8 cellular contexts compared by ENCODE assay signal in genomic region chr2:38750793-38751042, GRCh38. TPM values are rescaled to one million over a fixed set of nuclear protein-coding genes. Genes with fewer than 3 reads are reported as not detected.
DNase-seq lines count a peak whose midpoint lies in the region; ATAC-seq, FAIRE-seq and TF ChIP-seq lines count a peak whose summit lies in the region.

No MANE protein-coding gene starts in this region.

- no peaks in the 10 kb centered on the region for H3K27me3 ChIP-seq in astrocyte (ENCODE audit: insufficient read depth, low read length)
- no peaks in the 10 kb centered on the region for H3K27me3 ChIP-seq in iPS-18a (ENCODE audit: control insufficient read depth, insufficient read depth, low read length)

- H3K4me3 ChIP-seq in astrocyte (ENCODE audit: insufficient read depth, low read depth, low read length), result peak overlapping the region; percentile 99
- H3K4me3 ChIP-seq in iPS-18a (ENCODE audit: low read length), result peak overlapping the region; percentile 87
- peak overlapping the region; percentile 52 to 96 (median 84) for H3K4me3 ChIP-seq in skin epidermis

- peak overlapping the region; percentile 89 for H3K4me2 ChIP-seq in astrocyte (ENCODE audit: low read length)

- peak overlapping the region; percentile 64 for H2AFZ ChIP-seq in astrocyte (ENCODE audit: low read depth, low read length)

- H4K20me1 ChIP-seq in astrocyte (ENCODE audit: insufficient read depth, low read length), result peaks cover 50% of the 10 kb centered on the region

- H3K27ac Mint-ChIP-seq in astrocyte (ENCODE audit: unreplicated experiment), result peak overlapping the region; percentile 100

- no peaks in the 10 kb centered on the region for H3K9me3 Mint-ChIP-seq in astrocyte (ENCODE audit: unreplicated experiment)

- H3K79me2 ChIP-seq in astrocyte (ENCODE audit: insufficient read depth, low read length), result peaks cover 54% of the 10 kb centered on the region

- FAIRE-seq in astrocyte (lab: Jason Lieb, UNC), result no peak

- H3K4me3 Mint-ChIP-seq in astrocyte (ENCODE audit: unreplicated experiment), result peak overlapping the region; percentile 100

- H3K9ac ChIP-seq in astrocyte (ENCODE audit: low read length) (peak overlapping the region; percentile 98), iPS-18a (ENCODE audit: low read length) (peak overlapping the region; percentile 100)

- peaks cover 21% of the 10 kb centered on the region for H3K36me3 Mint-ChIP-seq in astrocyte (ENCODE audit: low read depth, unreplicated experiment)

- H3K4me1 Mint-ChIP-seq in astrocyte (ENCODE audit: low read depth, unreplicated experiment), result peaks cover 31% of the 10 kb centered on the region

- H3K36me3 ChIP-seq in astrocyte (ENCODE audit: insufficient read depth, low read length) (peaks cover 38% of the 10 kb centered on the region), iPS-18a (ENCODE audit: control insufficient read depth, low read depth, low read length) (peaks cover 43% of the 10 kb centered on the region)

- DNase-seq in COLO829 (ENCODE audit: low spot score) (peak; percentile 54), HuH-7 (ENCODE audit: low spot score) (peak; percentile 34), SW480 (ENCODE audit: low spot score) (peak; percentile 59), astrocyte (ENCODE audit: low read depth) (no peak)

- peak; percentile 45 for ATAC-seq in GM21447 (IDR thresholded peaks at IDR 0.05; ENCODE audit: unreplicated experiment)
- ATAC-seq in GM18861 (IDR thresholded peaks at IDR 0.05; ENCODE audit: unreplicated experiment), result no peak

- H3K27me3 Mint-ChIP-seq in astrocyte (ENCODE audit: low read depth, unreplicated experiment), result no peaks in the 10 kb centered on the region

- TF ChIP-seq CTCF in astrocyte (IDR thresholded peaks at IDR 0.05; ENCODE audit: insufficient read depth, low read depth, low read length), result no peak

- H3K4me1 ChIP-seq in astrocyte (ENCODE audit: insufficient read depth, low read length) (peaks cover 16% of the 10 kb centered on the region), iPS-18a (ENCODE audit: control insufficient read depth, low read depth, low read length) (peaks cover 20% of the 10 kb centered on the region)

- peak overlapping the region; percentile 97 for H3K27ac ChIP-seq in astrocyte (ENCODE audit: low read depth, low read length)
- H3K27ac ChIP-seq in iPS-18a (ENCODE audit: low read length), result peak overlapping the region; percentile 100
- peak overlapping the region; percentile 53 to 99 (median 96) for H3K27ac ChIP-seq in skin epidermis

- H3K9me3 ChIP-seq in astrocyte (ENCODE audit: insufficient read depth, low read depth, low read length) (no peaks in the 10 kb centered on the region), iPS-18a (ENCODE audit: control insufficient read depth, low read depth, low read length) (no peaks in the 10 kb centered on the region)

RNA-seq across cellular contexts. Expression of gene SRSF7, which starts 0.4 kb away (rescaled TPM):
- 104 and 120 TPM in 2 replicates for total RNA-seq in astrocyte

RNA-seq across cellular contexts. Expression of gene GEMIN6, which starts 27.3 kb away (rescaled TPM):
- 14.0 TPM in 2 replicates for total RNA-seq in astrocyte
